In genomic region chr14:105573841-105574240, GRCh38 we compare ENCODE assay signal across 1 cellular context. TPM values are rescaled to one million over a fixed set of nuclear protein-coding genes. Genes with fewer than 3 reads are reported as not detected.
"Had no signal": no experiment of that assay in that cellular context is flagged by ENCODE, and none has a peak within 500 bp of the region (broad histone marks: within the 10 kb centered on the region; RNA-seq: fewer than 3 reads in every experiment).

No MANE protein-coding gene starts in this region.

RNA-seq across cellular contexts. Expression of gene TMEM121, which starts 47.5 kb away (rescaled TPM):
- polyA plus RNA-seq: K562 had no signal
